Comparison of ENCODE assay signal across 13 cellular contexts in genomic region chrX:31333181-31333831, GRCh38.
DNase-seq lines count a peak whose midpoint lies in the region; ATAC-seq, FAIRE-seq and TF ChIP-seq lines count a peak whose summit lies in the region.
"Had no signal": no experiment of that assay in that cellular context is flagged by ENCODE, and none has a peak within 500 bp of the region (broad histone marks: within the 10 kb centered on the region; RNA-seq: fewer than 3 reads in every experiment).

No MANE protein-coding gene starts in this region.

- ATAC-seq in A549, result no peak
- no peak for ATAC-seq in GM21367 (IDR thresholded peaks at IDR 0.05; ENCODE audit: unreplicated experiment)
- no peak for ATAC-seq in HG03378 (IDR thresholded peaks at IDR 0.05; ENCODE audit: unreplicated experiment)
- no peak for ATAC-seq in natural killer cell treated with Interleukin-12 subunit alpha and Interleukin-12 subunit beta and Interleukin-15 and Interleukin-18, amount 100 ng/mL, for 72 hours
- ATAC-seq: activated CD4-positive, CD25-positive, alpha-beta regulatory T cell treated with anti-CD3 and anti-CD28 coated beads, Interleukin-2, amount 50 U/mL, for 24 hours had no signal

- no peak overlapping the region for H3K4me3 Mint-ChIP-seq in natural killer cell treated with Interleukin-12 subunit alpha and Interleukin-12 subunit beta and Interleukin-15 and Interleukin-18, amount 100 ng/mL, for 72 hours

- H3K4me3 ChIP-seq in A549 (no peak overlapping the region), HFF-Myc (replicated peaks; ENCODE audit: low read depth, low read length) (no peak overlapping the region)
- H3K4me3 ChIP-seq: thoracic aorta had no signal

- no peak for TF ChIP-seq POLR2A in A549 (IDR thresholded peaks at IDR 0.05; ENCODE audit: low read length)

- H3K9me3 ChIP-seq in A549, result no peaks in the 10 kb centered on the region
- H3K9me3 ChIP-seq: thoracic aorta had no signal

- CTCF ChIA-PET in A549 (lab: Yijun Ruan, JAX), result interaction anchor here (0.6 kb wide), 1 partner anchor 1258 kb away, joined by 3 read pairs; no protein-coding TSS in a partner anchor

- DNase-seq in A549 (ENCODE audit: low read depth in 1 of 2, low spot score in 1 of 2), result no peak
- peak; percentile 15 for DNase-seq in HFF-Myc (ENCODE audit: extremely low read depth, low read depth)
- peak; percentile 62 for DNase-seq in astrocyte of the hippocampus (ENCODE audit: low read depth, low spot score)
- DNase-seq in iris pigment epithelial cell (ENCODE audit: low read depth), result peak; percentile 85
- no peak for DNase-seq in islet precursor cell
- no peak for DNase-seq in natural killer cell treated with Interleukin-12 subunit alpha and Interleukin-12 subunit beta and Interleukin-15 and Interleukin-18, amount 100 ng/mL, for 72 hours (ENCODE audit: low spot score)
- DNase-seq: activated T-cell treated with anti-CD3 and anti-CD28 coated beads, Interleukin-2, amount 50 U/mL, for 48 hours; NCI-H1092; NCI-H526 treated with DMSO at 0.1 percent for 48 hours had no signal

- no peak for TF ChIP-seq EP300 in A549 (IDR thresholded peaks at IDR 0.05)

- no peak overlapping the region for H3K27ac ChIP-seq in A549

- TF ChIP-seq CTCF in A549 (IDR thresholded peaks at IDR 0.05), result no peak
- TF ChIP-seq CTCF in HFF-Myc (IDR thresholded peaks at IDR 0.05; ENCODE audit: low read depth, low read length, missing control alignments), result no peak

- FAIRE-seq in A549 (lab: Jason Lieb, UNC), result peak; percentile 32

- H3K27me3 Mint-ChIP-seq in natural killer cell treated with Interleukin-12 subunit alpha and Interleukin-12 subunit beta and Interleukin-15 and Interleukin-18, amount 100 ng/mL, for 72 hours, result peaks cover 0 to 3% of the 10 kb centered on the region in 2 donors

- H3K36me3 Mint-ChIP-seq in natural killer cell treated with Interleukin-12 subunit alpha and Interleukin-12 subunit beta and Interleukin-15 and Interleukin-18, amount 100 ng/mL, for 72 hours, result no peaks in the 10 kb centered on the region

- H3K27ac Mint-ChIP-seq in natural killer cell treated with Interleukin-12 subunit alpha and Interleukin-12 subunit beta and Interleukin-15 and Interleukin-18, amount 100 ng/mL, for 72 hours, result no peak overlapping the region

- POLR2A ChIA-PET in A549 (lab: Yijun Ruan, JAX), result no interaction called here

- TF ChIP-seq RAD21 in A549 (conservative IDR thresholded peaks at IDR 0.05 in 1 of 2, IDR thresholded peaks at IDR 0.05 in 1 of 2), result no peak

- H3K4me1 Mint-ChIP-seq in natural killer cell treated with Interleukin-12 subunit alpha and Interleukin-12 subunit beta and Interleukin-15 and Interleukin-18, amount 100 ng/mL, for 72 hours (ENCODE audit: low read depth in 2 of 2), result no peaks in the 10 kb centered on the region

- H3K4me2 ChIP-seq in A549, result no peak overlapping the region

- 2% methylated on average over 4 of the region's 4 CpGs for WGBS in A549 (ENCODE audit: missing lambda C conversion rate)

- H3K4me1 ChIP-seq in A549, result no peaks in the 10 kb centered on the region

- peaks cover 4% of the 10 kb centered on the region for H3K9me3 Mint-ChIP-seq in natural killer cell treated with Interleukin-12 subunit alpha and Interleukin-12 subunit beta and Interleukin-15 and Interleukin-18, amount 100 ng/mL, for 72 hours

TF ChIP-seq in A549, 52 proteins besides CTCF, POLR2A, EP300 and RAD21:
- TF ChIP-seq NPAS2 (CRISPR knock-in tag; IDR thresholded peaks at IDR 0.05; ENCODE audit: borderline replicate concordance) (no peak), FOSB (CRISPR knock-in tag; IDR thresholded peaks at IDR 0.05) (no peak), E2F6 (IDR thresholded peaks at IDR 0.05; ENCODE audit: borderline replicate concordance, low read depth) (no peak), EHF (CRISPR knock-in tag; IDR thresholded peaks at IDR 0.05) (no peak), PBX3 (IDR thresholded peaks at IDR 0.05) (no peak), CBX2 (IDR thresholded peaks at IDR 0.05; ENCODE audit: borderline replicate concordance, low read depth) (no peak), ZSCAN20 (CRISPR knock-in tag; IDR thresholded peaks at IDR 0.05) (no peak), HOXB5 (CRISPR knock-in tag; IDR thresholded peaks at IDR 0.05) (no peak), HES2 (IDR thresholded peaks at IDR 0.05) (no peak), MYC (IDR thresholded peaks at IDR 0.05; ENCODE audit: borderline replicate concordance, low read length) (no peak), FOSL2 (IDR thresholded peaks at IDR 0.05) (no peak), FOSL2 (CRISPR knock-in tag; IDR thresholded peaks at IDR 0.05) (no peak), NR3C1 (IDR thresholded peaks at IDR 0.05) (no peak), ZC3H11A (IDR thresholded peaks at IDR 0.05) (no peak)
- TF ChIP-seq, protein P1, sequence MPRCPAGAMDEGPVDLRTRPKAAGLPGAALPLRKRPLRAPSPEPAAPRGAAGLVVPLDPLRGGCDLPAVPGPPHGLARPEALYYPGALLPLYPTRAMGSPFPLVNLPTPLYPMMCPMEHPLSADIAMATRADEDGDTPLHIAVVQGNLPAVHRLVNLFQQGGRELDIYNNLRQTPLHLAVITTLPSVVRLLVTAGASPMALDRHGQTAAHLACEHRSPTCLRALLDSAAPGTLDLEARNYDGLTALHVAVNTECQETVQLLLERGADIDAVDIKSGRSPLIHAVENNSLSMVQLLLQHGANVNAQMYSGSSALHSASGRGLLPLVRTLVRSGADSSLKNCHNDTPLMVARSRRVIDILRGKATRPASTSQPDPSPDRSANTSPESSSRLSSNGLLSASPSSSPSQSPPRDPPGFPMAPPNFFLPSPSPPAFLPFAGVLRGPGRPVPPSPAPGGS (IDR thresholded peaks at IDR 0.05), result no peak

Comparison
In these comparisons a context has a peak if more than half of its experiments do, and no peak if none do; other contexts are left out.
1. DNase-seq: peak in HFF-Myc (single experiment), astrocyte of the hippocampus (single experiment) and iris pigment epithelial cell (single experiment); none in A549 (0 of 2), islet precursor cell (single experiment) and natural killer cell treated with Interleukin-12 subunit alpha and Interleukin-12 subunit beta and Interleukin-15 and Interleukin-18, amount 100 ng/mL, for 72 hours (single experiment).